ENCODE assay signal across 20 cellular contexts in genomic region chr11:92296138-92296515, GRCh38.
DNase-seq lines count a peak whose midpoint lies in the region; ATAC-seq and TF ChIP-seq lines count a peak whose summit lies in the region.
"Had no signal": no experiment of that assay in that cellular context is flagged by ENCODE, and none has a peak within 500 bp of the region (broad histone marks: within the 10 kb centered on the region; RNA-seq: fewer than 3 reads in every experiment).

No MANE protein-coding gene starts in this region.

- TF ChIP-seq EP300 in stomach (IDR thresholded peaks at IDR 0.05) = no peak

- H3K27ac ChIP-seq in SJSA1 (peak overlapping the region; percentile 73), stomach (peak overlapping the region in 4 of 5 donors; percentile 34 to 67 (median 56))
- H3K27ac ChIP-seq: 22Rv1; BLaER1 treated with 17β-estradiol and CSF1 and Interleukin-3, amounts not matched to agents 10 nM and 100 nM had no signal

- no peak overlapping the region for H3K4me3 Mint-ChIP-seq in immature natural killer cell
- H3K4me3 Mint-ChIP-seq: activated CD8-positive, alpha-beta memory T cell treated with anti-CD3 and anti-CD28 coated beads, Interleukin-2, amount 10 ng/mL, durations not matched to agents 7 days and 5 days; naive B cell had no signal

- H3K27ac Mint-ChIP-seq in immature natural killer cell = no peak overlapping the region
- H3K27ac Mint-ChIP-seq: activated CD8-positive, alpha-beta memory T cell treated with anti-CD3 and anti-CD28 coated beads, Interleukin-2, amount 10 ng/mL, durations not matched to agents 7 days and 5 days; naive B cell had no signal

- no peaks in the 10 kb centered on the region for H3K36me3 Mint-ChIP-seq in immature natural killer cell
- H3K36me3 Mint-ChIP-seq: activated CD8-positive, alpha-beta memory T cell treated with anti-CD3 and anti-CD28 coated beads, Interleukin-2, amount 10 ng/mL, durations not matched to agents 7 days and 5 days; naive B cell had no signal

- no peaks in the 10 kb centered on the region for H3K4me1 Mint-ChIP-seq in immature natural killer cell
- H3K4me1 Mint-ChIP-seq: activated CD8-positive, alpha-beta memory T cell treated with anti-CD3 and anti-CD28 coated beads, Interleukin-2, amount 10 ng/mL, durations not matched to agents 7 days and 5 days; naive B cell had no signal

- peak; percentile 4 for DNase-seq in DMS153 (lab: John Stamatoyannopoulos, UW)
- no peak for DNase-seq in DMS153 treated with DMSO at 0.1 percent for 48 hours (lab: John Stamatoyannopoulos, UW; ENCODE audit: unreplicated experiment)
- DNase-seq in SJSA1 (ENCODE audit: low read depth in 1 of 2, low spot score in 2 of 2) = peak in 1 of 2 experiments; percentile 53
- peak; percentile 17 to 43 for DNase-seq in foreskin fibroblast
- no peak for DNase-seq in stomach
- no peak for DNase-seq in immature natural killer cell
- no peak for DNase-seq in activated naive CD4-positive, alpha-beta T cell (lab: John Stamatoyannopoulos, UW)
- DNase-seq: activated CD4-positive, CD25-positive, alpha-beta regulatory T cell treated with anti-CD3 and anti-CD28 coated beads, Interleukin-2, amount 50 U/mL, for 72 hours; activated CD8-positive, alpha-beta memory T cell treated with anti-CD3 and anti-CD28 coated beads, Interleukin-2, amount 10 ng/mL, durations not matched to agents 7 days and 5 days; amygdala; DMS79 treated with DMSO at 0.1 percent for 48 hours; MG63; naive B cell; NCI-H524; SIG-M5; small intestine had no signal

- H3K9me3 ChIP-seq in SJSA1 (replicated peaks) (no peaks in the 10 kb centered on the region), stomach (no peaks in the 10 kb centered on the region)
- H3K9me3 ChIP-seq: BLaER1 treated with 17β-estradiol and CSF1 and Interleukin-3, amounts not matched to agents 10 nM and 100 nM; MG63 had no signal

- no peak for TF ChIP-seq POLR2A in stomach (IDR thresholded peaks at IDR 0.05)

- intact Hi-C loops in stomach (cut with DNase I; ENCODE audit: low total_unique reads) = no loop called here

- TF ChIP-seq CTCF in foreskin fibroblast (IDR thresholded peaks at IDR 0.05; ENCODE audit: low read depth, low read length) = no peak
- no peak for TF ChIP-seq CTCF in stomach (IDR thresholded peaks at IDR 0.05)

- peaks cover 0 to 4% (median 0%) of the 10 kb centered on the region in 3 donors for H3K27me3 Mint-ChIP-seq in immature natural killer cell (ENCODE audit: low read depth in 3 of 3)
- H3K27me3 Mint-ChIP-seq: activated CD8-positive, alpha-beta memory T cell treated with anti-CD3 and anti-CD28 coated beads, Interleukin-2, amount 10 ng/mL, durations not matched to agents 7 days and 5 days had no signal

- H3K9me3 Mint-ChIP-seq in immature natural killer cell = peaks cover 8 to 15% (median 12%) of the 10 kb centered on the region in 6 donors

- H3K27me3 ChIP-seq in SJSA1 (replicated peaks) = no peaks in the 10 kb centered on the region
- no peaks in the 10 kb centered on the region for H3K27me3 ChIP-seq in stomach
- H3K27me3 ChIP-seq: BLaER1 treated with 17β-estradiol and CSF1 and Interleukin-3, amounts not matched to agents 10 nM and 100 nM; MG63 had no signal

- ATAC-seq in GM18511 (IDR thresholded peaks at IDR 0.05; ENCODE audit: unreplicated experiment) = no peak
- ATAC-seq: activated CD8-positive, alpha-beta memory T cell treated with anti-CD3 and anti-CD28 coated beads, Interleukin-2, amount 10 ng/mL, durations not matched to agents 7 days and 5 days had no signal

- H3K4me3 ChIP-seq in SJSA1 (no peak overlapping the region), foreskin fibroblast (ENCODE audit: low read depth in 1 of 2, low read length in 2 of 2) (no peak overlapping the region), stomach (no peak overlapping the region)
- H3K4me3 ChIP-seq: BLaER1 treated with 17β-estradiol and CSF1 and Interleukin-3, amounts not matched to agents 10 nM and 100 nM; lung; MG63 had no signal

- H3K4me1 ChIP-seq in SJSA1 (replicated peaks) = peaks cover 20% of the 10 kb centered on the region
- H3K4me1 ChIP-seq in stomach = peaks cover 0 to 11% (median 0%) of the 10 kb centered on the region in 4 donors
- H3K4me1 ChIP-seq: BLaER1 treated with 17β-estradiol and CSF1 and Interleukin-3, amounts not matched to agents 10 nM and 100 nM had no signal

- 70 to 76% (median 73%) methylated on average over 3 of the region's 3 CpGs for WGBS in stomach, 5 donors

- H3K36me3 ChIP-seq in SJSA1 (no peaks in the 10 kb centered on the region), stomach (no peaks in the 10 kb centered on the region)
- H3K36me3 ChIP-seq: BLaER1 treated with 17β-estradiol and CSF1 and Interleukin-3, amounts not matched to agents 10 nM and 100 nM; MG63 had no signal

Comparison
In these comparisons a context has a peak if more than half of its experiments do, and no peak if none do; other contexts are left out.
1. DNase-seq: peak in DMS153 (single experiment) and foreskin fibroblast (2 of 2); none in DMS153 treated with DMSO at 0.1 percent for 48 hours (single experiment), stomach (single experiment), immature natural killer cell (0 of 3) and activated naive CD4-positive, alpha-beta T cell (0 of 4).